9 cellular contexts compared by ENCODE assay signal in the genomic region with DNA sequence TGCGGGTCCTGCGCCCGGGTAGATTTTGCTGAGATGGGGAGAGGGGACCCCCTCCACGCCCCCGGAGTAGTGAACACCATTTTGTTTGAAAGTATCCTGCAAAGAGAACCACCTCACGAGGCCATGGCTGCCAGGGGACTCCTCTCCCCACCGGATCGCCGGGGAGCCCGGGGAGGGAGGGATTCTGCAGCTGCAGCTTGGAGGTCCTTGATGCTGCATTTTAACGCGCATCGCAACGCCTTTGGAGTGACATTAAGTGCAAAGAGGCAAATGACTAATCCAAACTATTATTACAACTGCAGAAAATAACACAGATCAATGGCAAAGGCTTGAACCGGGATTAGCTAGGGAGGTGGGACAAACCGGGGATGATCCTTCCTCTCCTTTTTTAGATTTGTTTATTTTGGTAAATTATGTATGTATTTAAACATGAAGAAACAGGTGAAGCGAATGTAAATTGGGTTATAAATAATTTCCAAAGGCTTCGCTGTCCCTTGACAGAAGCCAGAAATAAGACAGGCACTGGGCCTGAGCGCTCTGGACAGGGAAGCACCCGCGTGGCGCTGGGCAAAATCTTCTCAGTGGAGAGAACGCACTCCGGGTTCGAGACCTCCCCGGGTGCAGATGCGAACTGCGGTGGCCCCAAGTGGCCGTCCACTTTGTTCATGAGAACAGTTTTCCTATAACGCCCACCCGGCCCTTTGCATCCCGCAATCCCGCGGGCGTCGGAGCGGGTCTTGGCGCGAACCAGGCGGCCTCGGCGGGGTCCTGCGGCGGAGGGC. TPM values are rescaled to one million over a fixed set of nuclear protein-coding genes. Genes with fewer than 3 reads are reported as not detected.
DNase-seq lines count a peak whose midpoint lies in the region; ATAC-seq lines count a peak whose summit lies in the region.
"Had no signal": no experiment of that assay in that cellular context is flagged by ENCODE, and none has a peak within 500 bp of the region (broad histone marks: within the 10 kb centered on the region; RNA-seq: fewer than 3 reads in every experiment).

No MANE protein-coding gene starts in this region.

- H2BK5ac ChIP-seq in neuronal stem cell (ENCODE audit: low read length), result peak overlapping the region; percentile 8

- H2BK15ac ChIP-seq in neuronal stem cell (ENCODE audit: low read length), result peak overlapping the region; percentile 84

- H3K27ac ChIP-seq in neuronal stem cell (replicated peaks; ENCODE audit: low read length), result peak overlapping the region; percentile 33

- H2BK12ac ChIP-seq in neuronal stem cell (ENCODE audit: low read length), result no peak overlapping the region

- peak; percentile 17 for DNase-seq in ELF-1 (ENCODE audit: low read depth, low spot score)
- DNase-seq in NCI-H1092 treated with DMSO at 0.1 percent for 48 hours (lab: John Stamatoyannopoulos, UW), result peak; percentile 51
- DNase-seq in cerebellum (ENCODE audit: low spot score), result peak; percentile 29
- peak; percentile 41 for DNase-seq in neuronal stem cell (ENCODE audit: low spot score)
- no peak for DNase-seq in GOT3 (lab: John Stamatoyannopoulos, UW)
- DNase-seq in HK-2 (ENCODE audit: unreplicated experiment), result no peak

- H3K4me1 ChIP-seq in neuronal stem cell (ENCODE audit: control insufficient read depth in 2 of 2, insufficient read depth in 1 of 2, low read depth in 1 of 2, low read length in 2 of 2), result peaks cover 13 to 22% of the 10 kb centered on the region in 2 donors

- H3K36me3 ChIP-seq in neuronal stem cell (replicated peaks in 1 of 2; ENCODE audit: control insufficient read depth in 2 of 2, insufficient read depth in 2 of 2, low read length in 2 of 2), result peaks cover 3 to 21% of the 10 kb centered on the region in 2 donors

- peak overlapping the region; percentile 97 for H3K18ac ChIP-seq in neuronal stem cell (ENCODE audit: low read length)

- peak overlapping the region; percentile 89 for H2AFZ ChIP-seq in neuronal stem cell (ENCODE audit: low read length)

- peaks cover 2% of the 10 kb centered on the region for H3K79me1 ChIP-seq in neuronal stem cell (ENCODE audit: low read depth, low read length)

- H3K9ac ChIP-seq in neuronal stem cell (ENCODE audit: low read depth, low read length, poor library complexity), result peak overlapping the region; percentile 79

- no peak overlapping the region for H3K23ac ChIP-seq in neuronal stem cell (ENCODE audit: low read depth, low read length, poor library complexity)

- no peak overlapping the region for H4K8ac ChIP-seq in neuronal stem cell (ENCODE audit: low read depth, low read length)

- peak overlapping the region; percentile 54 for H3K4ac ChIP-seq in neuronal stem cell (ENCODE audit: low read length)

- peak overlapping the region; percentile 87 for H2BK120ac ChIP-seq in neuronal stem cell (ENCODE audit: low read depth, low read length)

- WGBS in neuronal stem cell (ENCODE audit: extremely low coverage in 2 of 2, insufficient read length in 2 of 2, insufficient replicate concordance in 1 of 2), 2 donors, result 100% methylated on average over 1 of the region's 44 CpGs; no CpG with 5 or more reads in 1 of the 2 donors

- no peak overlapping the region for H2AK5ac ChIP-seq in neuronal stem cell (ENCODE audit: low read depth, low read length)

- peaks cover 0 to 14% (median 3%) of the 10 kb centered on the region in 3 experiments for H3K27me3 ChIP-seq in neuronal stem cell (ENCODE audit: control insufficient read depth in 3 of 3, insufficient read depth in 3 of 3, low read depth in 1 of 3, low read length in 3 of 3)

- H3K4me2 ChIP-seq in neuronal stem cell (ENCODE audit: insufficient read depth, low read length, poor library complexity, severe bottlenecking), result peak overlapping the region; percentile 60

- H4K91ac ChIP-seq in neuronal stem cell (ENCODE audit: low read depth, low read length, poor library complexity), result no peak overlapping the region

- H3K4me3 ChIP-seq in neuronal stem cell (ENCODE audit: low read length in 2 of 2), result peak overlapping the region; percentile 79 to 90

- H3K14ac ChIP-seq in neuronal stem cell (ENCODE audit: low read length), result no peak overlapping the region

- H3K9me3 ChIP-seq in neuronal stem cell (replicated peaks in 1 of 2; ENCODE audit: control insufficient read depth in 2 of 2, insufficient read depth in 1 of 2, low read depth in 1 of 2, low read length in 2 of 2), result no peaks in the 10 kb centered on the region

- no peak for ATAC-seq in GM18870 (IDR thresholded peaks at IDR 0.05; ENCODE audit: unreplicated experiment)
- ATAC-seq in HG03439 (IDR thresholded peaks at IDR 0.05; ENCODE audit: unreplicated experiment), result no peak

RNA-seq across cellular contexts. Expression of a gene that starts 0.9 kb away (rescaled TPM):
- 90.2 TPM for total RNA-seq in cerebellum
- polyA plus RNA-seq in neuronal stem cell (2013, experiment 1 of 2), result 77.1 TPM
- 77.6 TPM for polyA plus RNA-seq in neuronal stem cell (2013, experiment 2 of 2)
- total RNA-seq: aorta had no signal
- polyA plus RNA-seq: aorta had no signal

Comparison
In these comparisons a context has a peak if more than half of its experiments do, and no peak if none do; other contexts are left out.
1. DNase-seq: peak in ELF-1 (single experiment), NCI-H1092 treated with DMSO at 0.1 percent for 48 hours (single experiment), cerebellum (single experiment) and neuronal stem cell (single experiment); none in GOT3 (single experiment) and HK-2 (single experiment).